ENCODE assay signal across 1 cellular context in the genomic region with DNA sequence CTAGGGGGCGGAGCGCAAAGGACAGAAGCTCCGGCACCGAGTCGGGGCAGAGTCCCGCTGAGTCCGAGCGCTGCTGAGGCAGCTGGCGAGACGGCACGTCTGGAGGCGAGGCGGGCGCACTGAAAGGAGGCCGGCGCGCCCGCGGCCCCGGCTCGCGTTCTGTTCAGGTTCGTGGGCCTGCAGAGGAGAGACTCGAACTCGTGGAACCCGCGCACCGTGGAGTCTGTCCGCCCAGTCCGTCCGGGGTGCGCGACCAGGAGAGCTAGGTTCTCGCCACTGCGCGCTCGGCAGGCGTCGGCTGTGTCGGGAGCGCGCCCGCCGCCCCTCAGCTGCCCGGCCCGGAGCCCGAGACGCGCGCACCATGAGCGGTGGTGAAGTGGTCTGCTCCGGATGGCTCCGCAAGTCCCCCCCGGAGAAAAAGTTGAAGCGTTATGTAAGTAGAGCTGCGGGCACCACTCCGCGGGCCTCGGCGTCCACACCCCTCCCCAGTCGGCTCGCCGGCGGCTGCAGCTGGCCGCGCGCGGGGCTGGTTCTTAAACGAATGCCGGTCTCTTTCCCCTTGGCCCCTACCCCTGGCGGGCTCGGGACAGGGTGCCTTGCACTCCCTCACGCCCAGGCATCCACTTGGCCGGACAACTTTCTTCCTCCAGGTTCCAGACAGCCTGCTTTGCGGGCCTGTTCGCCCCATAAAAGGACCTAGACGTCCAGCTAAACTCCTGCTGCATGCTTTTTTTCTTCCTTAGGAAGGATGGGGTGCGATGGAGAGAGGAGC.
TF ChIP-seq lines count a peak whose summit lies in the region.

A gene (plus strand): TSS at position 49 of the 772 bp plus-strand sequence. CDS start 313 bp downstream, at position 362.

TF ChIP-seq in HepG2, 621 proteins besides CTCF, POLR2A, EP300 and RAD21 (continued from another document and continues in another):
- TF ChIP-seq, protein P1, sequence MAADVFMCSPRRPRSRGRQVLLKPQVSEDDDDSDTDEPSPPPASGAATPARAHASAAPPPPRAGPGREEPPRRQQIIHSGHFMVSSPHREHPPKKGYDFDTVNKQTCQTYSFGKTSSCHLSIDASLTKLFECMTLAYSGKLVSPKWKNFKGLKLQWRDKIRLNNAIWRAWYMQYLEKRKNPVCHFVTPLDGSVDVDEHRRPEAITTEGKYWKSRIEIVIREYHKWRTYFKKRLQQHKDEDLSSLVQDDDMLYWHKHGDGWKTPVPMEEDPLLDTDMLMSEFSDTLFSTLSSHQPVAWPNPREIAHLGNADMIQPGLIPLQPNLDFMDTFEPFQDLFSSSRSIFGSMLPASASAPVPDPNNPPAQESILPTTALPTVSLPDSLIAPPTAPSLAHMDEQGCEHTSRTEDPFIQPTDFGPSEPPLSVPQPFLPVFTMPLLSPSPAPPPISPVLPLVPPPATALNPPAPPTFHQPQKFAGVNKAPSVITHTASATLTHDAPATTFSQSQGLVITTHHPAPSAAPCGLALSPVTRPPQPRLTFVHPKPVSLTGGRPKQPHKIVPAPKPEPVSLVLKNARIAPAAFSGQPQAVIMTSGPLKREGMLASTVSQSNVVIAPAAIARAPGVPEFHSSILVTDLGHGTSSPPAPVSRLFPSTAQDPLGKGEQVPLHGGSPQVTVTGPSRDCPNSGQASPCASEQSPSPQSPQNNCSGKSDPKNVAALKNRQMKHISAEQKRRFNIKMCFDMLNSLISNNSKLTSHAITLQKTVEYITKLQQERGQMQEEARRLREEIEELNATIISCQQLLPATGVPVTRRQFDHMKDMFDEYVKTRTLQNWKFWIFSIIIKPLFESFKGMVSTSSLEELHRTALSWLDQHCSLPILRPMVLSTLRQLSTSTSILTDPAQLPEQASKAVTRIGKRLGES (CRISPR knock-in tag; IDR thresholded peaks at IDR 0.05; ENCODE audit: borderline replicate concordance): no peak
- TF ChIP-seq, protein P2, sequence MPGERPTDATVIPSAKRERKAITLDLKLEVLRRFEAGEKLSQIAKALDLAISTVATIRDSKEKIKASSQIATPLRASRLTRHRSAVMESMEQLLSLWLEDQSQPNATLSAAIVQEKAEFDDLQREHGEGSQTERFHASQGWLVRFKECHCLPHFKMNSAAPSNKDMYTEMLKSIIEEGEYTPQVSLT (CRISPR knock-in tag; IDR thresholded peaks at IDR 0.05; ENCODE audit: borderline replicate concordance, low read depth): no peak
- TF ChIP-seq BORCS8-MEF2B (CRISPR knock-in tag; IDR thresholded peaks at IDR 0.05) (no peak), CHCHD3 (CRISPR knock-in tag; IDR thresholded peaks at IDR 0.05) (no peak), U2AF2 (IDR thresholded peaks at IDR 0.05; ENCODE audit: low read depth, low read length) (no peak), NRL (CRISPR knock-in tag; IDR thresholded peaks at IDR 0.05; ENCODE audit: borderline replicate concordance) (no peak; the same call in 1 of the 2 replicates), CC2D1A (CRISPR knock-in tag; IDR thresholded peaks at IDR 0.05) (no peak), ZNF737 (CRISPR knock-in tag; IDR thresholded peaks at IDR 0.05; ENCODE audit: borderline replicate concordance) (no peak), CBX1 (IDR thresholded peaks at IDR 0.05; ENCODE audit: low read depth) (no peak), ZNF33A (CRISPR knock-in tag; IDR thresholded peaks at IDR 0.05; ENCODE audit: borderline replicate concordance) (peak; percentile 8; the same call in 1 of the 2 replicates), ZNF747 (CRISPR knock-in tag; IDR thresholded peaks at IDR 0.05; ENCODE audit: borderline replicate concordance) (peak; percentile 52; the same call in 1 of the 2 replicates), ZBTB20 (CRISPR knock-in tag; IDR thresholded peaks at IDR 0.05; ENCODE audit: borderline replicate concordance, low read depth) (no peak), ZNF652 (CRISPR knock-in tag; IDR thresholded peaks at IDR 0.05; ENCODE audit: borderline replicate concordance, low read depth) (no peak), STAT5B (CRISPR knock-in tag; IDR thresholded peaks at IDR 0.05) (no peak), ZNF432 (CRISPR knock-in tag; IDR thresholded peaks at IDR 0.05; ENCODE audit: borderline replicate concordance) (no peak), ZNF572 (CRISPR knock-in tag; IDR thresholded peaks at IDR 0.05) (no peak), MAFF (IDR thresholded peaks at IDR 0.05; ENCODE audit: low read depth, low read length) (no peak), FOXM1 (CRISPR knock-in tag; IDR thresholded peaks at IDR 0.05) (no peak), ATRX (CRISPR knock-in tag; IDR thresholded peaks at IDR 0.05; ENCODE audit: borderline replicate concordance) (no peak), ZNF660 (CRISPR knock-in tag; IDR thresholded peaks at IDR 0.05; ENCODE audit: borderline replicate concordance, low read depth) (no peak), ZNF75D (CRISPR knock-in tag; IDR thresholded peaks at IDR 0.05; ENCODE audit: borderline replicate concordance) (no peak), ZNF205 (CRISPR knock-in tag; IDR thresholded peaks at IDR 0.05) (peak; percentile 42; the same call in 1 of the 2 replicates), WIZ (CRISPR knock-in tag; IDR thresholded peaks at IDR 0.05) (no peak), NFE2 (CRISPR knock-in tag; IDR thresholded peaks at IDR 0.05) (no peak), MYNN (CRISPR knock-in tag; IDR thresholded peaks at IDR 0.05; ENCODE audit: low read depth) (no peak), KLF15 (CRISPR knock-in tag; IDR thresholded peaks at IDR 0.05; ENCODE audit: borderline replicate concordance) (no peak), ELF4 (CRISPR knock-in tag; IDR thresholded peaks at IDR 0.05; ENCODE audit: borderline replicate concordance) (no peak), MTF1 (CRISPR knock-in tag; IDR thresholded peaks at IDR 0.05) (no peak), BHLHE40 (IDR thresholded peaks at IDR 0.05; ENCODE audit: low read length) (no peak), DMAP1 (CRISPR knock-in tag; IDR thresholded peaks at IDR 0.05) (peak; percentile 16; the same call in 1 of the 2 replicates), KAT7 (CRISPR knock-in tag; IDR thresholded peaks at IDR 0.05; ENCODE audit: borderline replicate concordance) (no peak; the same call in none of the 2 replicates), ZMYM4 (CRISPR knock-in tag; IDR thresholded peaks at IDR 0.05) (no peak), PRMT3 (CRISPR knock-in tag; IDR thresholded peaks at IDR 0.05; ENCODE audit: borderline replicate concordance, low read depth) (0 out of 2 replicates have a peak, but pooled peaks have one; percentile 29), PTBP1 (IDR thresholded peaks at IDR 0.05; ENCODE audit: low read depth, low read length, poor library complexity, severe bottlenecking) (no peak), ZBTB21 (CRISPR knock-in tag; IDR thresholded peaks at IDR 0.05) (no peak), KDM5A (IDR thresholded peaks at IDR 0.05; ENCODE audit: borderline replicate concordance, low read length) (0 out of 2 replicates have a peak, but pooled peaks have one; percentile 21), MZF1 (CRISPR knock-in tag; IDR thresholded peaks at IDR 0.05; ENCODE audit: borderline replicate concordance) (no peak), PHF8 (CRISPR knock-in tag; IDR thresholded peaks at IDR 0.05) (no peak; the same call in none of the 2 replicates), ZNF746 (CRISPR knock-in tag; IDR thresholded peaks at IDR 0.05) (no peak), BCL6 (CRISPR knock-in tag; IDR thresholded peaks at IDR 0.05) (no peak)
- TF ChIP-seq, protein P3, sequence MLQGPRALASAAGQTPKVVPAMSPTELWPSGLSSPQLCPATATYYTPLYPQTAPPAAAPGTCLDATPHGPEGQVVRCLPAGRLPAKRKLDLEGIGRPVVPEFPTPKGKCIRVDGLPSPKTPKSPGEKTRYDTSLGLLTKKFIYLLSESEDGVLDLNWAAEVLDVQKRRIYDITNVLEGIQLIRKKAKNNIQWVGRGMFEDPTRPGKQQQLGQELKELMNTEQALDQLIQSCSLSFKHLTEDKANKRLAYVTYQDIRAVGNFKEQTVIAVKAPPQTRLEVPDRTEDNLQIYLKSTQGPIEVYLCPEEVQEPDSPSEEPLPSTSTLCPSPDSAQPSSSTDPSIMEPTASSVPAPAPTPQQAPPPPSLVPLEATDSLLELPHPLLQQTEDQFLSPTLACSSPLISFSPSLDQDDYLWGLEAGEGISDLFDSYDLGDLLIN (CRISPR knock-in tag; IDR thresholded peaks at IDR 0.05; ENCODE audit: borderline replicate concordance): 0 out of 2 replicates have a peak, but pooled peaks have one; percentile 30
- TF ChIP-seq, protein P4, sequence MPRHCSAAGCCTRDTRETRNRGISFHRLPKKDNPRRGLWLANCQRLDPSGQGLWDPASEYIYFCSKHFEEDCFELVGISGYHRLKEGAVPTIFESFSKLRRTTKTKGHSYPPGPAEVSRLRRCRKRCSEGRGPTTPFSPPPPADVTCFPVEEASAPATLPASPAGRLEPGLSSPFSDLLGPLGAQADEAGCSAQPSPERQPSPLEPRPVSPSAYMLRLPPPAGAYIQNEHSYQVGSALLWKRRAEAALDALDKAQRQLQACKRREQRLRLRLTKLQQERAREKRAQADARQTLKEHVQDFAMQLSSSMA (CRISPR knock-in tag; IDR thresholded peaks at IDR 0.05): no peak
- TF ChIP-seq, protein P5, sequence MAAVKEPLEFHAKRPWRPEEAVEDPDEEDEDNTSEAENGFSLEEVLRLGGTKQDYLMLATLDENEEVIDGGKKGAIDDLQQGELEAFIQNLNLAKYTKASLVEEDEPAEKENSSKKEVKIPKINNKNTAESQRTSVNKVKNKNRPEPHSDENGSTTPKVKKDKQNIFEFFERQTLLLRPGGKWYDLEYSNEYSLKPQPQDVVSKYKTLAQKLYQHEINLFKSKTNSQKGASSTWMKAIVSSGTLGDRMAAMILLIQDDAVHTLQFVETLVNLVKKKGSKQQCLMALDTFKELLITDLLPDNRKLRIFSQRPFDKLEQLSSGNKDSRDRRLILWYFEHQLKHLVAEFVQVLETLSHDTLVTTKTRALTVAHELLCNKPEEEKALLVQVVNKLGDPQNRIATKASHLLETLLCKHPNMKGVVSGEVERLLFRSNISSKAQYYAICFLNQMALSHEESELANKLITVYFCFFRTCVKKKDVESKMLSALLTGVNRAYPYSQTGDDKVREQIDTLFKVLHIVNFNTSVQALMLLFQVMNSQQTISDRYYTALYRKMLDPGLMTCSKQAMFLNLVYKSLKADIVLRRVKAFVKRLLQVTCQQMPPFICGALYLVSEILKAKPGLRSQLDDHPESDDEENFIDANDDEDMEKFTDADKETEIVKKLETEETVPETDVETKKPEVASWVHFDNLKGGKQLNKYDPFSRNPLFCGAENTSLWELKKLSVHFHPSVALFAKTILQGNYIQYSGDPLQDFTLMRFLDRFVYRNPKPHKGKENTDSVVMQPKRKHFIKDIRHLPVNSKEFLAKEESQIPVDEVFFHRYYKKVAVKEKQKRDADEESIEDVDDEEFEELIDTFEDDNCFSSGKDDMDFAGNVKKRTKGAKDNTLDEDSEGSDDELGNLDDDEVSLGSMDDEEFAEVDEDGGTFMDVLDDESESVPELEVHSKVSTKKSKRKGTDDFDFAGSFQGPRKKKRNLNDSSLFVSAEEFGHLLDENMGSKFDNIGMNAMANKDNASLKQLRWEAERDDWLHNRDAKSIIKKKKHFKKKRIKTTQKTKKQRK (IDR thresholded peaks at IDR 0.05; ENCODE audit: low read length): no peak
- TF ChIP-seq, protein P6, sequence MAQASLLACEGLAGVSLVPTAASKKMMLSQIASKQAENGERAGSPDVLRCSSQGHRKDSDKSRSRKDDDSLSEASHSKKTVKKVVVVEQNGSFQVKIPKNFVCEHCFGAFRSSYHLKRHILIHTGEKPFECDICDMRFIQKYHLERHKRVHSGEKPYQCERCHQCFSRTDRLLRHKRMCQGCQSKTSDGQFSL (CRISPR knock-in tag; IDR thresholded peaks at IDR 0.05): no peak
- TF ChIP-seq, protein P7, sequence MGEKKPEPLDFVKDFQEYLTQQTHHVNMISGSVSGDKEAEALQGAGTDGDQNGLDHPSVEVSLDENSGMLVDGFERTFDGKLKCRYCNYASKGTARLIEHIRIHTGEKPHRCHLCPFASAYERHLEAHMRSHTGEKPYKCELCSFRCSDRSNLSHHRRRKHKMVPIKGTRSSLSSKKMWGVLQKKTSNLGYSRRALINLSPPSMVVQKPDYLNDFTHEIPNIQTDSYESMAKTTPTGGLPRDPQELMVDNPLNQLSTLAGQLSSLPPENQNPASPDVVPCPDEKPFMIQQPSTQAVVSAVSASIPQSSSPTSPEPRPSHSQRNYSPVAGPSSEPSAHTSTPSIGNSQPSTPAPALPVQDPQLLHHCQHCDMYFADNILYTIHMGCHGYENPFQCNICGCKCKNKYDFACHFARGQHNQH (CRISPR knock-in tag; IDR thresholded peaks at IDR 0.05): no peak
- TF ChIP-seq, protein P8, sequence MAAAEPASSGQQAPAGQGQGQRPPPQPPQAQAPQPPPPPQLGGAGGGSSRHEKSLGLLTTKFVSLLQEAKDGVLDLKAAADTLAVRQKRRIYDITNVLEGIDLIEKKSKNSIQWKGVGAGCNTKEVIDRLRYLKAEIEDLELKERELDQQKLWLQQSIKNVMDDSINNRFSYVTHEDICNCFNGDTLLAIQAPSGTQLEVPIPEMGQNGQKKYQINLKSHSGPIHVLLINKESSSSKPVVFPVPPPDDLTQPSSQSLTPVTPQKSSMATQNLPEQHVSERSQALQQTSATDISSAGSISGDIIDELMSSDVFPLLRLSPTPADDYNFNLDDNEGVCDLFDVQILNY (CRISPR knock-in tag; conservative IDR thresholded peaks at IDR 0.05): no peak
- TF ChIP-seq, protein P9, sequence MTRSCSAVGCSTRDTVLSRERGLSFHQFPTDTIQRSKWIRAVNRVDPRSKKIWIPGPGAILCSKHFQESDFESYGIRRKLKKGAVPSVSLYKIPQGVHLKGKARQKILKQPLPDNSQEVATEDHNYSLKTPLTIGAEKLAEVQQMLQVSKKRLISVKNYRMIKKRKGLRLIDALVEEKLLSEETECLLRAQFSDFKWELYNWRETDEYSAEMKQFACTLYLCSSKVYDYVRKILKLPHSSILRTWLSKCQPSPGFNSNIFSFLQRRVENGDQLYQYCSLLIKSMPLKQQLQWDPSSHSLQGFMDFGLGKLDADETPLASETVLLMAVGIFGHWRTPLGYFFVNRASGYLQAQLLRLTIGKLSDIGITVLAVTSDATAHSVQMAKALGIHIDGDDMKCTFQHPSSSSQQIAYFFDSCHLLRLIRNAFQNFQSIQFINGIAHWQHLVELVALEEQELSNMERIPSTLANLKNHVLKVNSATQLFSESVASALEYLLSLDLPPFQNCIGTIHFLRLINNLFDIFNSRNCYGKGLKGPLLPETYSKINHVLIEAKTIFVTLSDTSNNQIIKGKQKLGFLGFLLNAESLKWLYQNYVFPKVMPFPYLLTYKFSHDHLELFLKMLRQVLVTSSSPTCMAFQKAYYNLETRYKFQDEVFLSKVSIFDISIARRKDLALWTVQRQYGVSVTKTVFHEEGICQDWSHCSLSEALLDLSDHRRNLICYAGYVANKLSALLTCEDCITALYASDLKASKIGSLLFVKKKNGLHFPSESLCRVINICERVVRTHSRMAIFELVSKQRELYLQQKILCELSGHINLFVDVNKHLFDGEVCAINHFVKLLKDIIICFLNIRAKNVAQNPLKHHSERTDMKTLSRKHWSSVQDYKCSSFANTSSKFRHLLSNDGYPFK (CRISPR knock-in tag; IDR thresholded peaks at IDR 0.05; ENCODE audit: borderline replicate concordance): no peak
- TF ChIP-seq, protein P10, sequence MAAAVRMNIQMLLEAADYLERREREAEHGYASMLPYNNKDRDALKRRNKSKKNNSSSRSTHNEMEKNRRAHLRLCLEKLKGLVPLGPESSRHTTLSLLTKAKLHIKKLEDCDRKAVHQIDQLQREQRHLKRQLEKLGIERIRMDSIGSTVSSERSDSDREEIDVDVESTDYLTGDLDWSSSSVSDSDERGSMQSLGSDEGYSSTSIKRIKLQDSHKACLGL (CRISPR knock-in tag; IDR thresholded peaks at IDR 0.05): 0 out of 2 replicates have a peak, but pooled peaks have one; percentile 33
